Comparison of ENCODE assay signal across 1 cellular context in the genomic region with DNA sequence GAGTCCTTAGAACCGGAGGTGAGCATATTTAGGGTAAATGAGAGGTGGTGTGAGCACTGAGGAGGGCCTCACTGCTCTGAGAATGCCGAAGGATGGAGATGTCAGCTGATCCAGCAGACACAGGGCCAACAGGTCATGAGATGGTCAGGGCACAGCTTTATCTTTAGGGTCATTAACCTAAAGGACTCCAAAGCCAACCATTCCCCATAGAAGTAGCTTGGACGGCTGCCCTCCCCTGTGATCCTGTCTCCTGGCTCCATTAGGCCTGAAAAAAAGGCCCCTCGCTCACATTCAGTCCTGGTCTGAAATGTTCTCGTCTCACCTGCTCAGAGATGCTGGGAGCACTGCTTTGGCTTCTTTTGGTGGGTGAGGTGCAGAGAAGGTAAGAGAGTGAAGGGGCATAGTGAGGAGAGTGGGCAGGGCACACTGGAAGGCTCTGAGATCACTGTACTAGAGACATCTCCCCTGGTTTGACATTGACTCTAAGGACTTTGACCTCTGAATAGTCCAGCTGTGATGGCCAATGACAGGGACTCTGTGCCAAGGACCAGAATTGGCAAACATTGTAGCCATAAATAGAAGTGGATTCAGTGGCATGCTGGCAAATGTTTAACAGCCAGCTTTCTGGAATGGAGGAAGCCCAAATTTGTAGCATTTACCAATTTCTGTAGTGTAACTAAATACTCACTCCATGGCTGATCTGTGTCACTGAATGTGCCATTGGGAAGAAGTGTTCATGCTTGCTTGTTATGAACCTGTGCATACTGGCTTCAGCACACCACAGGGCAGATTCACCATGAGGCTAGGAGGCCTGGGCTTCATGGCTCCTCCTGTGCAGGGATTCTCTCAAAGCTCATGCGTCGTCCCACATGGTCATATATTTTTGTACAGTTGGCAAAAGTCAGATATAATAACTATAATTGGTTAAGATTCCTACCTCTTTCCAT.
TF ChIP-seq lines count a peak whose summit lies in the region.

No MANE protein-coding gene starts in this region.

TF ChIP-seq in liver, 16 proteins besides CTCF, POLR2A, EP300 and RAD21 (continued from another document):
- TF ChIP-seq REST (IDR thresholded peaks at IDR 0.05): peak; percentile 75
- peak; percentile 98 to 99 for TF ChIP-seq HNF4A (conservative IDR thresholded peaks at IDR 0.05)
- TF ChIP-seq SP1 (IDR thresholded peaks at IDR 0.05): peak; percentile 100
- peak; percentile 67 for TF ChIP-seq MAX (IDR thresholded peaks at IDR 0.05)
- TF ChIP-seq FOXA1 (IDR thresholded peaks at IDR 0.05): peak; percentile 71
- peak; percentile 87 for TF ChIP-seq NR2F2 (IDR thresholded peaks at IDR 0.05)
